Comparison of ENCODE assay signal across 30 cellular contexts in genomic region chr4:169407217-169407845, GRCh38.
DNase-seq lines count a peak whose midpoint lies in the region; ATAC-seq and TF ChIP-seq lines count a peak whose summit lies in the region.
"Had no signal": no experiment of that assay in that cellular context is flagged by ENCODE, and none has a peak within 500 bp of the region (broad histone marks: within the 10 kb centered on the region; RNA-seq: fewer than 3 reads in every experiment).

No MANE protein-coding gene starts in this region.

- TF ChIP-seq CTCF in WTC11 (IDR thresholded peaks at IDR 0.05) (no peak), fibroblast of the aortic adventitia (IDR thresholded peaks at IDR 0.05; ENCODE audit: insufficient read depth, low read length) (no peak), nephron progenitor cell (IDR thresholded peaks at IDR 0.05) (no peak)

- DNase-seq in activated T-cell treated with anti-CD3 and anti-CD28 coated beads, Interleukin-2, amount 50 U/mL, for 24 hours, result no peak
- no peak for DNase-seq in activated T-cell treated with anti-CD3 and anti-CD28 coated beads, Interleukin-2, amount 50 U/mL, for 72 hours
- DNase-seq in WTC11 (ENCODE audit: low spot score), result no peak
- peak; percentile 49 for DNase-seq in fibroblast of the aortic adventitia (ENCODE audit: low read depth)
- no peak for DNase-seq in nephron progenitor cell
- DNase-seq in COLO829 (ENCODE audit: low spot score), result no peak
- DNase-seq: 8988T; activated CD4-positive, alpha-beta T cell treated with anti-CD3 and anti-CD28 coated beads for 36 hours; activated CD8-positive, alpha-beta memory T cell treated with anti-CD3 and anti-CD28 coated beads for 24 hours; activated effector memory CD4-positive, alpha-beta T cell treated with Interleukin-2 at 50 U/mL for 16 hours; activated naive CD8-positive, alpha-beta T cell treated with anti-CD3 and anti-CD28 coated beads, Interleukin-2, amount 10 ng/mL, durations not matched to agents 7 days and 5 days; activated T-cell treated with anti-CD3 and anti-CD28 coated beads for 4 hours; central memory CD4-positive, alpha-beta T cell; HCEC 1CT; hypothalamus; immature natural killer cell; MV-4-11; NCI-H1436 treated with DMSO at 0.1 percent for 48 hours; NCI-H446; NCI-H748 treated with DMSO at 0.1 percent for 48 hours; SHP77; stimulated activated CD4-positive, alpha-beta T cell treated with anti-CD3 and anti-CD28 coated beads, Interleukin-1b, Interleukin-23, amount 100 ng/mL, for 48 hours; stimulated activated naive CD4-positive, alpha-beta T cell treated with Interleukin-2 at 50 U/mL for 16 hours; SW 1271; T-helper 9 cell; upper lobe of right lung had no signal

- no peaks in the 10 kb centered on the region for H3K9me3 Mint-ChIP-seq in activated T-cell treated with anti-CD3 and anti-CD28 coated beads, Interleukin-2, amount 50 U/mL, for 24 hours
- no peaks in the 10 kb centered on the region for H3K9me3 Mint-ChIP-seq in activated T-cell treated with anti-CD3 and anti-CD28 coated beads, Interleukin-2, amount 50 U/mL, for 72 hours
- H3K9me3 Mint-ChIP-seq in WTC11 (no peaks in the 10 kb centered on the region), nephron progenitor cell (no peaks in the 10 kb centered on the region)
- H3K9me3 Mint-ChIP-seq: activated naive CD8-positive, alpha-beta T cell treated with anti-CD3 and anti-CD28 coated beads, Interleukin-2, amount 10 ng/mL, durations not matched to agents 7 days and 5 days; dendritic cell treated with granulocyte-macrophage colony-stimulating factor and Interleukin-4, amounts not matched to agents 40 ng/mL and 50 ng/mL, for 4 days; IgD-negative memory B cell; immature natural killer cell had no signal

- no peaks in the 10 kb centered on the region for H3K27me3 Mint-ChIP-seq in activated T-cell treated with anti-CD3 and anti-CD28 coated beads, Interleukin-2, amount 50 U/mL, for 24 hours
- no peaks in the 10 kb centered on the region for H3K27me3 Mint-ChIP-seq in activated T-cell treated with anti-CD3 and anti-CD28 coated beads, Interleukin-2, amount 50 U/mL, for 72 hours (ENCODE audit: low read depth)
- H3K27me3 Mint-ChIP-seq in WTC11 (ENCODE audit: low read depth) (no peaks in the 10 kb centered on the region), nephron progenitor cell (ENCODE audit: low read depth, poor library complexity) (no peaks in the 10 kb centered on the region)
- H3K27me3 Mint-ChIP-seq: activated CD4-positive, alpha-beta T cell treated with anti-CD3 and anti-CD28 coated beads for 36 hours; activated naive CD8-positive, alpha-beta T cell treated with anti-CD3 and anti-CD28 coated beads, Interleukin-2, amount 10 ng/mL, durations not matched to agents 7 days and 5 days; dendritic cell treated with granulocyte-macrophage colony-stimulating factor and Interleukin-4, amounts not matched to agents 40 ng/mL and 50 ng/mL, for 4 days; IgD-negative memory B cell had no signal

- peaks cover 10% of the 10 kb centered on the region for H3K36me3 Mint-ChIP-seq in activated T-cell treated with anti-CD3 and anti-CD28 coated beads, Interleukin-2, amount 50 U/mL, for 24 hours (ENCODE audit: low read depth)
- H3K36me3 Mint-ChIP-seq in activated T-cell treated with anti-CD3 and anti-CD28 coated beads, Interleukin-2, amount 50 U/mL, for 72 hours (ENCODE audit: insufficient read depth in 2 of 2), result no peaks in the 10 kb centered on the region
- H3K36me3 Mint-ChIP-seq in WTC11, result no peaks in the 10 kb centered on the region
- peaks cover 7% of the 10 kb centered on the region for H3K36me3 Mint-ChIP-seq in nephron progenitor cell (ENCODE audit: low read depth)

- POLR2A ChIA-PET in WTC11 (lab: Charles Lee), result no interaction called here

- no peak for ATAC-seq in activated T-cell treated with anti-CD3 and anti-CD28 coated beads, Interleukin-2, amount 50 U/mL, for 72 hours (replicated peaks in 1 of 2)
- ATAC-seq in WTC11, result no peak
- ATAC-seq in GM18870 (IDR thresholded peaks at IDR 0.05; ENCODE audit: unreplicated experiment), result no peak
- no peak for ATAC-seq in GM19397 (IDR thresholded peaks at IDR 0.05; ENCODE audit: unreplicated experiment)
- ATAC-seq: activated CD4-positive, alpha-beta T cell treated with anti-CD3 and anti-CD28 coated beads for 36 hours; upper lobe of right lung had no signal

- H3K4me1 Mint-ChIP-seq in activated T-cell treated with anti-CD3 and anti-CD28 coated beads, Interleukin-2, amount 50 U/mL, for 24 hours (ENCODE audit: low read depth), result peaks cover 26% of the 10 kb centered on the region
- H3K4me1 Mint-ChIP-seq in activated T-cell treated with anti-CD3 and anti-CD28 coated beads, Interleukin-2, amount 50 U/mL, for 72 hours (ENCODE audit: low read depth), result peaks cover 23% of the 10 kb centered on the region
- peaks cover 19% of the 10 kb centered on the region for H3K4me1 Mint-ChIP-seq in WTC11
- H3K4me1 Mint-ChIP-seq in nephron progenitor cell, result peaks cover 23% of the 10 kb centered on the region

- H3K27ac Mint-ChIP-seq in activated T-cell treated with anti-CD3 and anti-CD28 coated beads, Interleukin-2, amount 50 U/mL, for 24 hours, result peak overlapping the region; percentile 39
- no peak overlapping the region for H3K27ac Mint-ChIP-seq in activated T-cell treated with anti-CD3 and anti-CD28 coated beads, Interleukin-2, amount 50 U/mL, for 72 hours
- peak overlapping the region; percentile 51; the same call in 1 of the 2 replicates for H3K27ac Mint-ChIP-seq in WTC11
- peak overlapping the region; percentile 38 for H3K27ac Mint-ChIP-seq in nephron progenitor cell
- H3K27ac Mint-ChIP-seq: activated CD4-positive, alpha-beta T cell treated with anti-CD3 and anti-CD28 coated beads for 36 hours; activated naive CD8-positive, alpha-beta T cell treated with anti-CD3 and anti-CD28 coated beads, Interleukin-2, amount 10 ng/mL, durations not matched to agents 7 days and 5 days; dendritic cell treated with granulocyte-macrophage colony-stimulating factor and Interleukin-4, amounts not matched to agents 40 ng/mL and 50 ng/mL, for 4 days; IgD-negative memory B cell; immature natural killer cell had no signal

- H3K4me3 ChIP-seq in fibroblast of the aortic adventitia (ENCODE audit: low read depth, low read length), result no peak overlapping the region
- H3K4me3 ChIP-seq: upper lobe of right lung had no signal

- CTCF ChIA-PET in WTC11 (lab: Charles Lee), result no interaction called here

- H3K4me3 Mint-ChIP-seq in activated T-cell treated with anti-CD3 and anti-CD28 coated beads, Interleukin-2, amount 50 U/mL, for 24 hours, result no peak overlapping the region
- H3K4me3 Mint-ChIP-seq in activated T-cell treated with anti-CD3 and anti-CD28 coated beads, Interleukin-2, amount 50 U/mL, for 72 hours, result no peak overlapping the region
- H3K4me3 Mint-ChIP-seq in WTC11, result no peak overlapping the region
- H3K4me3 Mint-ChIP-seq in nephron progenitor cell, result no peak overlapping the region
- H3K4me3 Mint-ChIP-seq: activated CD4-positive, alpha-beta T cell treated with anti-CD3 and anti-CD28 coated beads for 36 hours; activated naive CD8-positive, alpha-beta T cell treated with anti-CD3 and anti-CD28 coated beads, Interleukin-2, amount 10 ng/mL, durations not matched to agents 7 days and 5 days; dendritic cell treated with granulocyte-macrophage colony-stimulating factor and Interleukin-4, amounts not matched to agents 40 ng/mL and 50 ng/mL, for 4 days; IgD-negative memory B cell; immature natural killer cell had no signal

TF ChIP-seq in WTC11, 78 proteins besides CTCF, POLR2A, EP300 and RAD21 (continues in another document):
- no peak for TF ChIP-seq FOXP4 (CRISPR knock-in tag; IDR thresholded peaks at IDR 0.05)
- TF ChIP-seq, protein P1, sequence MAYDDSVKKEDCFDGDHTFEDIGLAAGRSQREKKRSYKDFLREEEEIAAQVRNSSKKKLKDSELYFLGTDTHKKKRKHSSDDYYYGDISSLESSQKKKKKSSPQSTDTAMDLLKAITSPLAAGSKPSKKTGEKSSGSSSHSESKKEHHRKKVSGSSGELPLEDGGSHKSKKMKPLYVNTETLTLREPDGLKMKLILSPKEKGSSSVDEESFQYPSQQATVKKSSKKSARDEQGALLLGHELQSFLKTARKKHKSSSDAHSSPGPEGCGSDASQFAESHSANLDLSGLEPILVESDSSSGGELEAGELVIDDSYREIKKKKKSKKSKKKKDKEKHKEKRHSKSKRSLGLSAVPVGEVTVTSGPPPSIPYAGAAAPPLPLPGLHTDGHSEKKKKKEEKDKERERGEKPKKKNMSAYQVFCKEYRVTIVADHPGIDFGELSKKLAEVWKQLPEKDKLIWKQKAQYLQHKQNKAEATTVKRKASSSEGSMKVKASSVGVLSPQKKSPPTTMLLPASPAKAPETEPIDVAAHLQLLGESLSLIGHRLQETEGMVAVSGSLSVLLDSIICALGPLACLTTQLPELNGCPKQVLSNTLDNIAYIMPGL (CRISPR knock-in tag; IDR thresholded peaks at IDR 0.05), result no peak
- no peak for TF ChIP-seq SMAD3 (CRISPR knock-in tag; IDR thresholded peaks at IDR 0.05; ENCODE audit: borderline replicate concordance)
- TF ChIP-seq, protein P2, sequence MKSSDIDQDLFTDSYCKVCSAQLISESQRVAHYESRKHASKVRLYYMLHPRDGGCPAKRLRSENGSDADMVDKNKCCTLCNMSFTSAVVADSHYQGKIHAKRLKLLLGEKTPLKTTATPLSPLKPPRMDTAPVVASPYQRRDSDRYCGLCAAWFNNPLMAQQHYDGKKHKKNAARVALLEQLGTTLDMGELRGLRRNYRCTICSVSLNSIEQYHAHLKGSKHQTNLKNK (CRISPR knock-in tag; IDR thresholded peaks at IDR 0.05), result no peak
- no peak for TF ChIP-seq FOXJ3 (CRISPR knock-in tag; IDR thresholded peaks at IDR 0.05; ENCODE audit: borderline replicate concordance)
- TF ChIP-seq OVOL2 (CRISPR knock-in tag; IDR thresholded peaks at IDR 0.05; ENCODE audit: borderline replicate concordance), result no peak
- TF ChIP-seq TEAD4 (CRISPR knock-in tag; IDR thresholded peaks at IDR 0.05), result no peak
- no peak for TF ChIP-seq CBFB (CRISPR knock-in tag; IDR thresholded peaks at IDR 0.05; ENCODE audit: low read depth)
- no peak for TF ChIP-seq JUN (CRISPR knock-in tag; IDR thresholded peaks at IDR 0.05)
- no peak for TF ChIP-seq HMGA2 (CRISPR knock-in tag; IDR thresholded peaks at IDR 0.05)
- no peak for TF ChIP-seq ZNF416 (CRISPR knock-in tag; IDR thresholded peaks at IDR 0.05)
